8 cellular contexts compared by ENCODE assay signal in genomic region chr1:234979316-234980223, GRCh38.
DNase-seq lines count a peak whose midpoint lies in the region; ATAC-seq and TF ChIP-seq lines count a peak whose summit lies in the region.

No MANE protein-coding gene starts in this region.

- TF ChIP-seq CTCF in lower lobe of right lung (IDR thresholded peaks at IDR 0.05) (no peak), thyroid gland (IDR thresholded peaks at IDR 0.05) (no peak), foreskin fibroblast (IDR thresholded peaks at IDR 0.05; ENCODE audit: low read depth, low read length) (no peak)

- H3K27ac ChIP-seq in lower lobe of right lung (peak overlapping the region; percentile 93), thyroid gland (peak overlapping the region; percentile 75 to 90 (median 87))

- H3K36me3 ChIP-seq in lower lobe of right lung (no peaks in the 10 kb centered on the region), thyroid gland (no peaks in the 10 kb centered on the region)

- peaks cover 97% of the 10 kb centered on the region for H3K4me1 ChIP-seq in lower lobe of right lung
- peaks cover 30 to 78% of the 10 kb centered on the region in 2 donors for H3K4me1 ChIP-seq in thyroid gland

- peak; percentile 42 for DNase-seq in activated T-cell treated with anti-CD3 and anti-CD28 coated beads, Interleukin-2, amount 50 U/mL, for 24 hours
- no peak for DNase-seq in activated T-cell treated with anti-CD3 and anti-CD28 coated beads, Interleukin-2, amount 50 U/mL, for 48 hours
- DNase-seq in lower lobe of right lung (no peak), thyroid gland (no peak), foreskin fibroblast (no peak)

- intact Hi-C loops in lower lobe of right lung (cut with DNase I), result no loop called here
- intact Hi-C loops in thyroid gland (cut with DNase I), result loop anchor here (10.0 kb wide), 2 partner anchors 255 to 365 kb away; partner anchors contain the start of gene IRF2BP2

- peaks cover 86% of the 10 kb centered on the region for H3K4me1 Mint-ChIP-seq in activated T-cell treated with anti-CD3 and anti-CD28 coated beads, Interleukin-2, amount 50 U/mL, for 24 hours (ENCODE audit: low read depth)
- peaks cover 65% of the 10 kb centered on the region for H3K4me1 Mint-ChIP-seq in activated naive CD8-positive, alpha-beta T cell (ENCODE audit: low read depth)

- TF ChIP-seq POLR2A in thyroid gland (IDR thresholded peaks at IDR 0.05), result no peak

- H3K36me3 Mint-ChIP-seq in activated T-cell treated with anti-CD3 and anti-CD28 coated beads, Interleukin-2, amount 50 U/mL, for 24 hours (ENCODE audit: low read depth), result peaks cover 4% of the 10 kb centered on the region
- H3K36me3 Mint-ChIP-seq in activated naive CD8-positive, alpha-beta T cell, result peaks cover 2% of the 10 kb centered on the region

- no peaks in the 10 kb centered on the region for H3K27me3 ChIP-seq in lower lobe of right lung (ENCODE audit: low read depth)
- H3K27me3 ChIP-seq in thyroid gland, result no peaks in the 10 kb centered on the region

- H3K9me3 Mint-ChIP-seq in activated T-cell treated with anti-CD3 and anti-CD28 coated beads, Interleukin-2, amount 50 U/mL, for 24 hours, result no peaks in the 10 kb centered on the region
- no peaks in the 10 kb centered on the region for H3K9me3 Mint-ChIP-seq in activated naive CD8-positive, alpha-beta T cell (ENCODE audit: low read depth)

- 78 to 81% methylated on average over 14 of the region's 14 CpGs for WGBS in thyroid gland, 2 donors

- no peak for ATAC-seq in lower lobe of right lung
- no peak for ATAC-seq in HG02973 (IDR thresholded peaks at IDR 0.05; ENCODE audit: unreplicated experiment)
- ATAC-seq in GM19397 (IDR thresholded peaks at IDR 0.05; ENCODE audit: unreplicated experiment), result no peak

- H3K9me3 ChIP-seq in lower lobe of right lung (no peaks in the 10 kb centered on the region), thyroid gland (no peaks in the 10 kb centered on the region)

- H3K4me3 Mint-ChIP-seq in activated T-cell treated with anti-CD3 and anti-CD28 coated beads, Interleukin-2, amount 50 U/mL, for 24 hours, result peak overlapping the region; percentile 78
- peak overlapping the region; percentile 65 for H3K4me3 Mint-ChIP-seq in activated naive CD8-positive, alpha-beta T cell

- peak overlapping the region; percentile 98 for H3K27ac Mint-ChIP-seq in activated T-cell treated with anti-CD3 and anti-CD28 coated beads, Interleukin-2, amount 50 U/mL, for 24 hours
- H3K27ac Mint-ChIP-seq in activated naive CD8-positive, alpha-beta T cell, result peak overlapping the region; percentile 98

- no peaks in the 10 kb centered on the region for H3K27me3 Mint-ChIP-seq in activated T-cell treated with anti-CD3 and anti-CD28 coated beads, Interleukin-2, amount 50 U/mL, for 24 hours
- H3K27me3 Mint-ChIP-seq in activated naive CD8-positive, alpha-beta T cell, result no peaks in the 10 kb centered on the region

- H3K4me3 ChIP-seq in lower lobe of right lung (peak overlapping the region; percentile 25), thyroid gland (replicated peaks in 1 of 3) (no peak overlapping the region), foreskin fibroblast (ENCODE audit: low read depth in 1 of 2, low read length in 2 of 2) (no peak overlapping the region)
